In the genomic region with DNA sequence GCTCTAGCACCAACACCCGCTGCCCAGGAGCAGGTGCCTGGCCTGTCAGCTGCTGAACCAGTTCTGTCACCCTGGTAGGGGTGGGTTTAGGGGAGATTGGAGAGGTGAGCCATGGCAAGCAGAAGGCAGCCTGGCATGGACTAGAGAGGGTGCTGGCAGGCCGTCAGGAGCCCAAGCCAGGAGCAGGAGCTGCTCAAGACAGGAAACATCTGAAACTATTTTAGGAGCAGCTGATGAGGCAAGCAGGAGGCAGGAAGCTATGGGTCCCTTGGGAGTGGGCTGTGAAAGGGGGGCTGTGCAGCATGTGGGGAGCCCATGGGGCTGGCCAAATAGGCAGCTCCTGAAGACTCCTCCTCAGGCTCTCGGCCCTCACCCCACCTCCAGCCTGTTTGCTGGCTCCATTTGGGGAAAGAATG, we compare ENCODE assay signal across 1 cellular context.
TF ChIP-seq lines count a peak whose summit lies in the region.

No MANE protein-coding gene starts in this region.

TF ChIP-seq in HepG2, 621 proteins besides CTCF, POLR2A, EP300 and RAD21:
- TF ChIP-seq, protein P1, sequence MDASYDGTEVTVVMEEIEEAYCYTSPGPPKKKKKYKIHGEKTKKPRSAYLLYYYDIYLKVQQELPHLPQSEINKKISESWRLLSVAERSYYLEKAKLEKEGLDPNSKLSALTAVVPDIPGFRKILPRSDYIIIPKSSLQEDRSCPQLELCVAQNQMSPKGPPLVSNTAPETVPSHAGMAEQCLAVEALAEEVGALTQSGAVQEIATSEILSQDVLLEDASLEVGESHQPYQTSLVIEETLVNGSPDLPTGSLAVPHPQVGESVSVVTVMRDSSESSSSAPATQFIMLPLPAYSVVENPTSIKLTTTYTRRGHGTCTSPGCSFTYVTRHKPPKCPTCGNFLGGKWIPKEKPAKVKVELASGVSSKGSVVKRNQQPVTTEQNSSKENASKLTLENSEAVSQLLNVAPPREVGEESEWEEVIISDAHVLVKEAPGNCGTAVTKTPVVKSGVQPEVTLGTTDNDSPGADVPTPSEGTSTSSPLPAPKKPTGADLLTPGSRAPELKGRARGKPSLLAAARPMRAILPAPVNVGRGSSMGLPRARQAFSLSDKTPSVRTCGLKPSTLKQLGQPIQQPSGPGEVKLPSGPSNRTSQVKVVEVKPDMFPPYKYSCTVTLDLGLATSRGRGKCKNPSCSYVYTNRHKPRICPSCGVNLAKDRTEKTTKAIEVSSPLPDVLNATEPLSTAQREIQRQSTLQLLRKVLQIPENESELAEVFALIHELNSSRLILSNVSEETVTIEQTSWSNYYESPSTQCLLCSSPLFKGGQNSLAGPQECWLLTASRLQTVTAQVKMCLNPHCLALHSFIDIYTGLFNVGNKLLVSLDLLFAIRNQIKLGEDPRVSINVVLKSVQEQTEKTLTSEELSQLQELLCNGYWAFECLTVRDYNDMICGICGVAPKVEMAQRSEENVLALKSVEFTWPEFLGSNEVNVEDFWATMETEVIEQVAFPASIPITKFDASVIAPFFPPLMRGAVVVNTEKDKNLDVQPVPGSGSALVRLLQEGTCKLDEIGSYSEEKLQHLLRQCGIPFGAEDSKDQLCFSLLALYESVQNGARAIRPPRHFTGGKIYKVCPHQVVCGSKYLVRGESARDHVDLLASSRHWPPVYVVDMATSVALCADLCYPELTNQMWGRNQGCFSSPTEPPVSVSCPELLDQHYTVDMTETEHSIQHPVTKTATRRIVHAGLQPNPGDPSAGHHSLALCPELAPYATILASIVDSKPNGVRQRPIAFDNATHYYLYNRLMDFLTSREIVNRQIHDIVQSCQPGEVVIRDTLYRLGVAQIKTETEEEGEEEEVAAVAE (CRISPR knock-in tag; IDR thresholded peaks at IDR 0.05; ENCODE audit: borderline replicate concordance), result no peak
- TF ChIP-seq ATF7-NPFF (CRISPR knock-in tag; IDR thresholded peaks at IDR 0.05; ENCODE audit: low read depth), result no peak
- TF ChIP-seq SMAD3 (CRISPR knock-in tag; IDR thresholded peaks at IDR 0.05), result no peak
- TF ChIP-seq ATM (IDR thresholded peaks at IDR 0.05; ENCODE audit: borderline replicate concordance), result no peak
- TF ChIP-seq, protein P2, sequence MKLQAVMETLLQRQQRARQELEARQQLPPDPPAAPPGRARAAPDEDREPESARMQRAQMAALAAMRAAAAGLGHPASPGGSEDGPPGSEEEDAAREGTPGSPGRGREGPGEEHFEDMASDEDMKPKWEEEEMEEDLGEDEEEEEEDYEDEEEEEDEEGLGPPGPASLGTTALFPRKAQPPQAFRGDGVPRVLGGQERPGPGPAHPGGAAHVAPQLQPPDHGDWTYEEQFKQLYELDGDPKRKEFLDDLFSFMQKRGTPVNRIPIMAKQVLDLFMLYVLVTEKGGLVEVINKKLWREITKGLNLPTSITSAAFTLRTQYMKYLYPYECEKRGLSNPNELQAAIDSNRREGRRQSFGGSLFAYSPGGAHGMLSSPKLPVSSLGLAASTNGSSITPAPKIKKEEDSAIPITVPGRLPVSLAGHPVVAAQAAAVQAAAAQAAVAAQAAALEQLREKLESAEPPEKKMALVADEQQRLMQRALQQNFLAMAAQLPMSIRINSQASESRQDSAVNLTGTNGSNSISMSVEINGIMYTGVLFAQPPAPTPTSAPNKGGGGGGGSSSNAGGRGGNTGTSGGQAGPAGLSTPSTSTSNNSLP (IDR thresholded peaks at IDR 0.05; ENCODE audit: low read depth, low read length), result no peak
- TF ChIP-seq HNF4A (CRISPR knock-in tag; IDR thresholded peaks at IDR 0.05), result no peak
- TF ChIP-seq ARNT (IDR thresholded peaks at IDR 0.05), result no peak
- TF ChIP-seq MED8 (CRISPR knock-in tag; IDR thresholded peaks at IDR 0.05; ENCODE audit: insufficient replicate concordance), result no peak
- TF ChIP-seq, protein P3, sequence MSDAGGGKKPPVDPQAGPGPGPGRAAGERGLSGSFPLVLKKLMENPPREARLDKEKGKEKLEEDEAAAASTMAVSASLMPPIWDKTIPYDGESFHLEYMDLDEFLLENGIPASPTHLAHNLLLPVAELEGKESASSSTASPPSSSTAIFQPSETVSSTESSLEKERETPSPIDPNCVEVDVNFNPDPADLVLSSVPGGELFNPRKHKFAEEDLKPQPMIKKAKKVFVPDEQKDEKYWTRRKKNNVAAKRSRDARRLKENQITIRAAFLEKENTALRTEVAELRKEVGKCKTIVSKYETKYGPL (CRISPR knock-in tag; IDR thresholded peaks at IDR 0.05), result no peak
- TF ChIP-seq KLF6 (CRISPR knock-in tag; IDR thresholded peaks at IDR 0.05), result no peak
- no peak for TF ChIP-seq MTF2 (CRISPR knock-in tag; IDR thresholded peaks at IDR 0.05; ENCODE audit: borderline replicate concordance)
- no peak for TF ChIP-seq U2AF1 (optimal IDR thresholded peaks at IDR 0.05; ENCODE audit: low read depth, low read length)
- TF ChIP-seq PHF8 (CRISPR knock-in tag; IDR thresholded peaks at IDR 0.05), result no peak
- TF ChIP-seq MBNL3 (CRISPR knock-in tag; conservative IDR thresholded peaks at IDR 0.05), result no peak
